In genomic region chr7:17722798-17723197, GRCh38 we compare ENCODE assay signal across 28 cellular contexts.
"Had no signal": no experiment of that assay in that cellular context is flagged by ENCODE, and none has a peak within 500 bp of the region (broad histone marks: within the 10 kb centered on the region; RNA-seq: fewer than 3 reads in every experiment).

No MANE protein-coding gene starts in this region.

- H3K27me3 ChIP-seq: heart right ventricle, spleen, stomach, upper lobe of left lung, vagina had no signal

- ATAC-seq: heart right ventricle, sciatic nerve had no signal

- H3K36me3 ChIP-seq: heart right ventricle, left ventricle myocardium inferior, prostate gland, spleen, stomach, thoracic aorta, upper lobe of left lung, vagina had no signal

- H3K4me3 ChIP-seq: coronary artery, heart right ventricle, left ventricle myocardium inferior, lung, prostate gland, spleen, stomach, thoracic aorta, upper lobe of left lung, vagina had no signal

- H3K9me3 Mint-ChIP-seq: endodermal cell, naive B cell, nephron had no signal

- H3K4me1 ChIP-seq: parathyroid adenoma, prostate gland, spleen, stomach, upper lobe of left lung had no signal

- FAIRE-seq: endothelial cell of umbilical vein, frontal cortex, islet of Langerhans had no signal

- H3K9me3 ChIP-seq: heart right ventricle, left ventricle myocardium inferior, prostate gland, spleen, stomach, thoracic aorta, upper lobe of left lung, vagina had no signal

- H2AFZ ChIP-seq: parathyroid adenoma had no signal

- H3K27ac ChIP-seq: coronary artery, heart right ventricle, left ventricle myocardium inferior, parathyroid adenoma, prostate gland, spleen, stomach, thoracic aorta, upper lobe of left lung, vagina had no signal

- H3K27ac Mint-ChIP-seq: endodermal cell, nephron had no signal

- H3K9ac ChIP-seq: parathyroid adenoma had no signal

- H3K4me1 Mint-ChIP-seq: endodermal cell, naive B cell had no signal

- H3K4me3 Mint-ChIP-seq: endodermal cell, naive B cell, nephron had no signal

- H3K79me2 ChIP-seq: parathyroid adenoma had no signal

- H3K36me3 Mint-ChIP-seq: naive B cell had no signal

- DNase-seq: effector CD4-positive, alpha-beta T cell; endodermal cell; erythroblast; heart right ventricle; hypothalamus; left ventricle myocardium inferior; mesenchymal stem cell; naive B cell; retina; spleen; stimulated activated CD4-positive, alpha-beta T cell treated with anti-CD3 and anti-CD28 coated beads, Interleukin-15, amount 100 ng/mL, for 24 hours; stimulated activated CD4-positive, alpha-beta T cell treated with anti-CD3 and anti-CD28 coated beads, Interleukin-1b, Interleukin-23, amount 100 ng/mL, for 48 hours; stimulated activated CD4-positive, alpha-beta T cell treated with anti-CD3 and anti-CD28 coated beads, Interleukin-4, amount 100 ng/mL, for 4 hours; stimulated activated naive CD4-positive, alpha-beta T cell; stomach; substantia nigra; upper lobe of left lung had no signal
